25 cellular contexts compared by ENCODE assay signal in genomic region chr18:42574871-42575270, GRCh38.
A peak's percentile ranks its signal among the peaks of the same experiment; 100 is the strongest.
DNase-seq lines count a peak whose midpoint lies in the region; ATAC-seq and TF ChIP-seq lines count a peak whose summit lies in the region.
"Had no signal": no experiment of that assay in that cellular context is flagged by ENCODE, and none has a peak within 500 bp of the region (broad histone marks: within the 10 kb centered on the region; RNA-seq: fewer than 3 reads in every experiment).

No MANE protein-coding gene starts in this region.

- H3K9me3 ChIP-seq in BE2C = no peaks in the 10 kb centered on the region
- H3K9me3 ChIP-seq in transverse colon = no peaks in the 10 kb centered on the region
- H3K9me3 ChIP-seq: esophagus squamous epithelium, gastroesophageal sphincter, HAP-1, tibial nerve had no signal

- no peak for TF ChIP-seq POLR2A in transverse colon (IDR thresholded peaks at IDR 0.05)

- H3K27ac ChIP-seq in transverse colon = no peak overlapping the region
- H3K27ac ChIP-seq: esophagus squamous epithelium, gastroesophageal sphincter, KMS-11, spleen, tibial nerve had no signal

- no peaks in the 10 kb centered on the region for H3K27me3 ChIP-seq in BE2C
- no peaks in the 10 kb centered on the region for H3K27me3 ChIP-seq in transverse colon
- H3K27me3 ChIP-seq: esophagus squamous epithelium, gastroesophageal sphincter, spleen, tibial nerve had no signal

- ATAC-seq in GM18858 (IDR thresholded peaks at IDR 0.05; ENCODE audit: unreplicated experiment) = no peak
- ATAC-seq: activated CD4-positive, alpha-beta T cell treated with anti-CD3 and anti-CD28 coated beads for 36 hours; activated CD8-positive, alpha-beta memory T cell treated with anti-CD3 and anti-CD28 coated beads, Interleukin-2, amount 10 ng/mL, durations not matched to agents 7 days and 5 days; gastroesophageal sphincter; stimulated activated naive CD8-positive, alpha-beta T cell treated with anti-CD3 and anti-CD28 coated beads, Interleukin-15, amount 100 ng/mL, for 72 hours had no signal

- TF ChIP-seq CTCF in BE2C (IDR thresholded peaks at IDR 0.05; ENCODE audit: low read depth, low read length) (no peak), transverse colon (IDR thresholded peaks at IDR 0.05) (no peak)

- H3K4me3 ChIP-seq in BE2C (ENCODE audit: low read depth, low read length) (no peak overlapping the region), transverse colon (no peak overlapping the region)
- H3K4me3 ChIP-seq: esophagus squamous epithelium, gastroesophageal sphincter, HAP-1, spleen, tibial nerve had no signal

- in situ Hi-C loops in G401 (cut with HindIII; ENCODE audit: low sequenced_read_pairs) (no loop called here), transverse colon (cut with MboI; ENCODE audit: low pct_ligation_motif_present in 1 of 4, low pct_unique_long_range_greater_than_20kb in 1 of 4, low sequenced_read_pairs in 3 of 4) (no loop called here)

- H3K36me3 ChIP-seq in BE2C = no peaks in the 10 kb centered on the region
- H3K36me3 ChIP-seq in transverse colon = no peaks in the 10 kb centered on the region
- H3K36me3 ChIP-seq: esophagus squamous epithelium, gastroesophageal sphincter, HAP-1, spleen, tibial nerve had no signal

- TF ChIP-seq EP300 in transverse colon (IDR thresholded peaks at IDR 0.05; ENCODE audit: low read depth) = no peak

- 40 to 52% methylated on average over 1 to 4 of the region's 4 CpGs for WGBS in transverse colon (ENCODE audit: low coverage in 1 of 2), 2 donors

- DNase-seq in BE2C (peak; percentile 82), G401 (ENCODE audit: low spot score) (peak; percentile 100), NCI-H2029 (lab: John Stamatoyannopoulos, UW) (peak; percentile 45), NCI-H524 (lab: John Stamatoyannopoulos, UW) (peak; percentile 34 to 78), SIG-M5 treated with dmso at 0.1 percent for 504 hours (lab: John Stamatoyannopoulos, UW; ENCODE audit: unreplicated experiment) (no peak), transverse colon (no peak)
- DNase-seq in activated CD4-positive, alpha-beta T cell treated with anti-CD3 and anti-CD28 coated beads, Interleukin-2, amount 50 U/mL, for 1 hour = no peak
- DNase-seq: activated CD4-positive, alpha-beta T cell treated with anti-CD3 and anti-CD28 coated beads for 36 hours; activated CD8-positive, alpha-beta memory T cell treated with anti-CD3 and anti-CD28 coated beads, Interleukin-2, amount 10 ng/mL, durations not matched to agents 7 days and 5 days; activated naive CD8-positive, alpha-beta T cell treated with anti-CD3 and anti-CD28 coated beads for 36 hours; CD4-positive, CD25-positive, alpha-beta regulatory T cell; DND-41; esophagus squamous epithelium; naive B cell; occipital lobe; retina; spleen; stimulated activated CD4-positive, alpha-beta T cell treated with anti-CD3 and anti-CD28 coated beads, Interleukin-4, amount 100 ng/mL, for 24 hours; stimulated activated naive CD8-positive, alpha-beta T cell treated with anti-CD3 and anti-CD28 coated beads, Interleukin-15, amount 100 ng/mL, for 72 hours; T-helper 1 cell had no signal

- intact Hi-C loops in transverse colon (cut with DNase I; ENCODE audit: low total_unique reads) = no loop called here

- H3K4me1 ChIP-seq in BE2C = peaks cover 6% of the 10 kb centered on the region
- no peaks in the 10 kb centered on the region for H3K4me1 ChIP-seq in transverse colon
- H3K4me1 ChIP-seq: esophagus squamous epithelium, gastroesophageal sphincter, spleen, tibial nerve had no signal

Comparison
In these comparisons a context has a peak if more than half of its experiments do, and no peak if none do; other contexts are left out.
1. DNase-seq: peak in BE2C (single experiment), G401 (single experiment), NCI-H2029 (single experiment) and NCI-H524 (2 of 2); none in SIG-M5 treated with dmso at 0.1 percent for 504 hours (single experiment), activated CD4-positive, alpha-beta T cell treated with anti-CD3 and anti-CD28 coated beads, Interleukin-2, amount 50 U/mL, for 1 hour (single experiment) and transverse colon (single experiment).